11 cellular contexts compared by ENCODE assay signal in genomic region chr17:80695979-80696378, GRCh38.
A peak's percentile ranks its signal among the peaks of the same experiment; 100 is the strongest.
DNase-seq lines count a peak whose midpoint lies in the region; ATAC-seq and TF ChIP-seq lines count a peak whose summit lies in the region.
"Had no signal": no experiment of that assay in that cellular context is flagged by ENCODE, and none has a peak within 500 bp of the region (broad histone marks: within the 10 kb centered on the region; RNA-seq: fewer than 3 reads in every experiment).

No MANE protein-coding gene starts in this region.

- TF ChIP-seq POLR2A in adrenal gland (IDR thresholded peaks at IDR 0.05) = no peak

- no peak for DNase-seq in T-helper 2 cell treated with Interferon-gamma antibody and Interleukin-4, amounts not matched to agents 5 μg/mL and 100 μg/mL, for 36 hours (ENCODE audit: low spot score)
- DNase-seq in T-helper 2 cell (no peak), adrenal gland (peak in 5 of 7 donors; percentile 45 to 66 (median 47)), endodermal cell (no peak), NCI-H128 (lab: John Stamatoyannopoulos, UW; ENCODE audit: unreplicated experiment) (no peak)
- DNase-seq: effector memory CD4-positive, alpha-beta T cell; foreskin melanocyte; H7 had no signal

- peaks cover 20% of the 10 kb centered on the region for H3K36me3 Mint-ChIP-seq in T-helper 2 cell treated with Interferon-gamma antibody and Interleukin-4, amounts not matched to agents 5 μg/mL and 100 μg/mL, for 36 hours (ENCODE audit: low read depth)
- no peaks in the 10 kb centered on the region for H3K36me3 Mint-ChIP-seq in nephron (ENCODE audit: low read depth)
- H3K36me3 Mint-ChIP-seq in endodermal cell (ENCODE audit: low read depth) = peaks cover 8% of the 10 kb centered on the region

- H3K9me3 ChIP-seq in KOPT-K1 (ENCODE audit: insufficient read depth, low read length, poor library complexity, severe bottlenecking) (no peaks in the 10 kb centered on the region), adrenal gland (replicated peaks in 1 of 3) (no peaks in the 10 kb centered on the region), endodermal cell (ENCODE audit: control insufficient read depth, low read length) (no peaks in the 10 kb centered on the region)

- H3K27ac ChIP-seq in KOPT-K1 (ENCODE audit: low read depth, low read length, poor library complexity, severe bottlenecking) (peak overlapping the region; percentile 19), adrenal gland (peak overlapping the region in 4 of 5 donors; percentile 39 to 88 (median 62)), endodermal cell (ENCODE audit: low read depth, low read length) (no peak overlapping the region)

- H3K4me1 ChIP-seq in adrenal gland (replicated peaks in 1 of 2) = peaks cover 13 to 38% of the 10 kb centered on the region in 2 donors
- H3K4me1 ChIP-seq in endodermal cell (ENCODE audit: control insufficient read depth, insufficient read depth, low read length) = peaks cover 4% of the 10 kb centered on the region

- H3K4me3 ChIP-seq in adrenal gland (no peak overlapping the region), endodermal cell (ENCODE audit: low read length) (no peak overlapping the region)

- no peak overlapping the region for H3K9ac ChIP-seq in endodermal cell (ENCODE audit: extremely low read depth, low read length, poor library complexity, severe bottlenecking)

- peaks cover 44% of the 10 kb centered on the region for H3K4me1 Mint-ChIP-seq in T-helper 2 cell treated with Interferon-gamma antibody and Interleukin-4, amounts not matched to agents 5 μg/mL and 100 μg/mL, for 36 hours (ENCODE audit: low read depth)
- H3K4me1 Mint-ChIP-seq in nephron (peaks cover 23% of the 10 kb centered on the region), endodermal cell (peaks cover 34% of the 10 kb centered on the region)

- intact Hi-C loops in adrenal gland (cut with DNase I) = no loop called here

- 15 to 38% (median 27%) methylated on average over 4 of the region's 4 CpGs for WGBS in adrenal gland, 4 donors
- WGBS in endodermal cell (ENCODE audit: insufficient coverage in 1 of 2, insufficient read length in 1 of 2), 2 experiments = 87 to 89% methylated on average over 4 of the region's 4 CpGs

- peak overlapping the region; percentile 31 for H3K27ac Mint-ChIP-seq in T-helper 2 cell treated with Interferon-gamma antibody and Interleukin-4, amounts not matched to agents 5 μg/mL and 100 μg/mL, for 36 hours
- H3K27ac Mint-ChIP-seq in nephron (peak overlapping the region; percentile 12 to 83 (median 54)), endodermal cell (no peak overlapping the region)

- H3K9me3 Mint-ChIP-seq in T-helper 2 cell treated with Interferon-gamma antibody and Interleukin-4, amounts not matched to agents 5 μg/mL and 100 μg/mL, for 36 hours = peaks cover 13% of the 10 kb centered on the region
- H3K9me3 Mint-ChIP-seq in nephron (no peaks in the 10 kb centered on the region), endodermal cell (peaks cover 4% of the 10 kb centered on the region)

- TF ChIP-seq CTCF in adrenal gland (IDR thresholded peaks at IDR 0.05) (no peak), nephron (IDR thresholded peaks at IDR 0.05; ENCODE audit: unreplicated experiment in 3 of 3) (no peak), endodermal cell (conservative IDR thresholded peaks at IDR 0.05) (no peak)

- H3K27me3 ChIP-seq in adrenal gland (no peaks in the 10 kb centered on the region), endodermal cell (ENCODE audit: control insufficient read depth, insufficient read depth, low read length, poor library complexity, severe bottlenecking) (no peaks in the 10 kb centered on the region)

- H3K27me3 Mint-ChIP-seq in T-helper 2 cell treated with Interferon-gamma antibody and Interleukin-4, amounts not matched to agents 5 μg/mL and 100 μg/mL, for 36 hours (ENCODE audit: low read depth) = no peaks in the 10 kb centered on the region
- no peaks in the 10 kb centered on the region for H3K27me3 Mint-ChIP-seq in nephron (ENCODE audit: low read depth)
- H3K27me3 Mint-ChIP-seq in endodermal cell (ENCODE audit: insufficient read depth) = no peaks in the 10 kb centered on the region

- H3K4me3 Mint-ChIP-seq in T-helper 2 cell treated with Interferon-gamma antibody and Interleukin-4, amounts not matched to agents 5 μg/mL and 100 μg/mL, for 36 hours = no peak overlapping the region
- H3K4me3 Mint-ChIP-seq in nephron = no peak overlapping the region
- H3K4me3 Mint-ChIP-seq in endodermal cell = no peak overlapping the region

- no peaks in the 10 kb centered on the region for H3K36me3 ChIP-seq in KOPT-K1 (ENCODE audit: insufficient read depth, low read length)
- no peaks in the 10 kb centered on the region for H3K36me3 ChIP-seq in adrenal gland (replicated peaks in 1 of 2)
- no peaks in the 10 kb centered on the region for H3K36me3 ChIP-seq in endodermal cell (ENCODE audit: control insufficient read depth, insufficient read depth, low read length)

- no peak for ATAC-seq in GM21360 (IDR thresholded peaks at IDR 0.05; ENCODE audit: unreplicated experiment)

Comparison
In these comparisons a context has a peak if more than half of its experiments do, and no peak if none do; other contexts are left out.
1. DNase-seq: peak in adrenal gland (5 of 7); none in T-helper 2 cell treated with Interferon-gamma antibody and Interleukin-4, amounts not matched to agents 5 μg/mL and 100 μg/mL, for 36 hours (single experiment), T-helper 2 cell (0 of 5), endodermal cell (single experiment) and NCI-H128 (single experiment).